10 cellular contexts compared by ENCODE assay signal in the genomic region with DNA sequence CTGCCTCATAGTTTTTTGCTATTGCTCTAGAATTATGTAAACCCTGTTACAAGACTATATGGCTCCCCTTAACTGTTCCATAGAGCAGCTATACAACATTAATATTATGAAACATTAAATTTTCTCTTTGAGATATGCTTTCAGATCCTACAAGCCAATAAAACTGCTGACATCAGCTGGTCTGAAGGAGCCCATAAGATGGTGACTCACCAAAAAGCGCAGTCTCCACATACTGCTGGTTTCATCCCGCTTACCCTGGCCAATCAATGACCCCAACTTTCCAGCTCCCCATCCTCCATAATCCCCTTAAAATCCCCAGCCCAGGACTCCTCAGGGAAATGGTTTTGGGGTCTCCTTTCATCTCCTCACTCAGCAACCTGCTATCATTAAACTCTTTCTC.
"Had no signal": no experiment of that assay in that cellular context is flagged by ENCODE, and none has a peak within 500 bp of the region (broad histone marks: within the 10 kb centered on the region; RNA-seq: fewer than 3 reads in every experiment).

No MANE protein-coding gene starts in this region.

- H3K9me3 ChIP-seq: HAP-1 had no signal

- H3K4me3 Mint-ChIP-seq: HFFc6, IgD-negative memory B cell had no signal

- ATAC-seq: HCT116 had no signal

- H3K36me3 Mint-ChIP-seq: IgD-negative memory B cell had no signal

- H3K27me3 Mint-ChIP-seq: IgD-negative memory B cell had no signal

- H3K4me1 Mint-ChIP-seq: IgD-negative memory B cell had no signal

- H3K4me3 ChIP-seq: GM23248, HAP-1 had no signal

- H3K4me1 ChIP-seq: HAP-1 had no signal

- H3K27ac Mint-ChIP-seq: HFFc6, IgD-negative memory B cell had no signal

- DNase-seq: GM23248, GOT3, H7, HFFc6, Kasumi-1, KG1 had no signal

- H3K27ac ChIP-seq: GM23248, HL-60 had no signal
